8 cellular contexts compared by ENCODE assay signal in genomic region chr2:96556441-96557330, GRCh38. TPM values are rescaled to one million over a fixed set of nuclear protein-coding genes. Genes with fewer than 3 reads are reported as not detected.
DNase-seq lines count a peak whose midpoint lies in the region; ATAC-seq, FAIRE-seq and TF ChIP-seq lines count a peak whose summit lies in the region.

No MANE protein-coding gene starts in this region.

- peak; percentile 90 for DNase-seq in Calu3
- peak; percentile 99 for DNase-seq in PC-3
- DNase-seq in K562 (ENCODE audit: extremely low read depth in 1 of 4, low spot score in 3 of 4): peak in 2 of 4 experiments; percentile 34 to 48
- DNase-seq in retinal pigment epithelial cell (ENCODE audit: low read depth): peak; percentile 55
- DNase-seq in G401 (ENCODE audit: low spot score): no peak
- no peak for DNase-seq in NCI-H2196 (lab: John Stamatoyannopoulos, UW; ENCODE audit: unreplicated experiment)

- 61% methylated on average over 12 of the region's 16 CpGs for WGBS in K562 (ENCODE audit: insufficient coverage, low coverage, missing lambda C conversion rate)

- H3K4me1 ChIP-seq in PC-3 (ENCODE audit: insufficient read depth, low read length) (peaks cover 27% of the 10 kb centered on the region), K562 (replicated peaks in 1 of 2; ENCODE audit: control insufficient read depth in 2 of 2, insufficient read depth in 2 of 2, low read length in 2 of 2) (peaks cover 0 to 21% of the 10 kb centered on the region in 2 experiments; a peak in 3 of 5 replicates)

- H3K9me1 ChIP-seq in K562 (ENCODE audit: control insufficient read depth, insufficient read depth, low read length): no peaks in the 10 kb centered on the region

- H3K9me2 ChIP-seq in PC-3 (replicated peaks; ENCODE audit: low read length): no peaks in the 10 kb centered on the region

- H3K27ac ChIP-seq in PC-3 (ENCODE audit: low read length) (peak overlapping the region; percentile 75), K562 (ENCODE audit: extremely low read depth, low read depth, low read length) (no peak overlapping the region)

- peak overlapping the region; percentile 46 for H3K4me2 ChIP-seq in PC-3 (ENCODE audit: low read length)
- no peak overlapping the region for H3K4me2 ChIP-seq in K562 (ENCODE audit: insufficient read depth, low read length)

- intact Hi-C loops in Calu3 (cut with micrococcal nuclease; ENCODE audit: unreplicated experiment) (loop anchor here (2.0 to 10.0 kb wide), 2 partner anchors 24 to 258 kb away; partner anchors contain the start of gene CNNM3), PC-3 (cut with micrococcal nuclease) (no loop called here), K562 (cut with micrococcal nuclease) (loop anchor here (10.0 kb wide), 1 partner anchor 248 kb away; no protein-coding TSS in a partner anchor)

- H3F3A ChIP-seq in PC-3 (ENCODE audit: low read length, unreplicated experiment): no peaks in the 10 kb centered on the region

- H3K27me3 ChIP-seq in PC-3 (ENCODE audit: low read length) (no peaks in the 10 kb centered on the region), K562 (ENCODE audit: control insufficient read depth in 2 of 2, insufficient read depth in 2 of 2, low read length in 2 of 2) (peaks cover 0 to 21% of the 10 kb centered on the region in 2 experiments; a peak in 2 of 5 replicates)

- peaks cover 31% of the 10 kb centered on the region for H3K36me3 Mint-ChIP-seq in Calu3 (ENCODE audit: insufficient read depth, unreplicated experiment)

- peaks cover 34% of the 10 kb centered on the region for H3K4me1 Mint-ChIP-seq in Calu3 (ENCODE audit: low read depth, unreplicated experiment)

- peaks cover 7% of the 10 kb centered on the region for H3K9me3 Mint-ChIP-seq in Calu3 (ENCODE audit: low read depth, unreplicated experiment)

- in situ Hi-C loops in K562 (cut with MboI) (loop anchor here (25.0 kb wide), 1 partner anchor 406 kb away; no protein-coding TSS in a partner anchor), G401 (cut with HindIII; ENCODE audit: low sequenced_read_pairs) (no loop called here)

- H3K4me3 ChIP-seq in PC-3 (ENCODE audit: low read length) (no peak overlapping the region), K562 (no peak overlapping the region), retinal pigment epithelial cell (ENCODE audit: low read length) (no peak overlapping the region)

- POLR2A ChIA-PET in PC-3 (lab: Charles Lee; ENCODE audit: unreplicated experiment): no interaction called here
- POLR2A ChIA-PET in K562 (lab: Yijun Ruan, JAX): interaction anchor here (1.3 kb wide), 1 partner anchor 10 kb away, joined by 4 read pairs; no protein-coding TSS in a partner anchor

- ATAC-seq in PC-3 (peak; percentile 92), K562 (peak; percentile 63), HG02870 (IDR thresholded peaks at IDR 0.05; ENCODE audit: unreplicated experiment) (no peak), GM18511 (IDR thresholded peaks at IDR 0.05; ENCODE audit: unreplicated experiment) (no peak)

- TF ChIP-seq RAD21 in K562 (CRISPR knock-in tag; conservative IDR thresholded peaks at IDR 0.05 in 1 of 2, IDR thresholded peaks at IDR 0.05 in 1 of 2): no peak

- BruUV-seq in Calu3 (replicated peaks; lab: Mats Ljungman, UMichigan) (no TSS peak), PC-3 (replicated peaks; lab: Mats Ljungman, UMichigan) (no TSS peak), K562 (replicated peaks; lab: Mats Ljungman, UMichigan) (no TSS peak)

- peak overlapping the region; percentile 98 for H3K27ac Mint-ChIP-seq in Calu3 (ENCODE audit: unreplicated experiment)

- H3K27me3 Mint-ChIP-seq in Calu3 (ENCODE audit: unreplicated experiment): no peaks in the 10 kb centered on the region

- CTCF ChIA-PET in Calu3 (lab: Charles Lee) (interaction anchor here (1.0 to 1.2 kb wide), 2 partner anchors 9 to 259 kb away, joined by 3 to 4 read pairs; partner anchors contain the start of gene CNNM3), PC-3 (lab: Charles Lee) (no interaction called here), K562 (lab: Yijun Ruan, JAX; ENCODE audit: low intra/inter-chr PET ratio) (no interaction called here)

- H2AFZ ChIP-seq in PC-3 (ENCODE audit: low read length): peak overlapping the region; percentile 29; the same call in 1 of the 2 replicates
- no peak overlapping the region for H2AFZ ChIP-seq in K562 (ENCODE audit: low read depth, low read length)

- 0 out of 2 replicates have a peak overlapping the region, but pooled peaks have one; percentile 7 for H3K9ac ChIP-seq in PC-3 (ENCODE audit: low read length)
- no peak overlapping the region for H3K9ac ChIP-seq in K562 (ENCODE audit: insufficient read depth in 1 of 2, low read depth in 2 of 2, low read length in 2 of 2)

- no peaks in the 10 kb centered on the region for H4K20me1 ChIP-seq in PC-3 (ENCODE audit: low read length)
- H4K20me1 ChIP-seq in K562 (replicated peaks; ENCODE audit: control insufficient read depth, insufficient read depth, low read length): no peaks in the 10 kb centered on the region

- no peak for TF ChIP-seq POLR2A in K562 (conservative IDR thresholded peaks at IDR 0.05)

- H3K79me2 ChIP-seq in PC-3 (ENCODE audit: low read length): no peaks in the 10 kb centered on the region
- no peaks in the 10 kb centered on the region for H3K79me2 ChIP-seq in K562 (ENCODE audit: control insufficient read depth, insufficient read depth, low read length)

- TF ChIP-seq CTCF in Calu3 (IDR thresholded peaks at IDR 0.05; ENCODE audit: unreplicated experiment): no peak
- no peak for TF ChIP-seq CTCF in PC-3 (conservative IDR thresholded peaks at IDR 0.05; ENCODE audit: low read depth, low read length)
- no peak for TF ChIP-seq CTCF in K562 (IDR thresholded peaks at IDR 0.05 in 2 of 3, conservative IDR thresholded peaks at IDR 0.05 in 1 of 3; ENCODE audit: insufficient read depth in 2 of 3, low read depth in 1 of 3, low read length in 3 of 3)
- no peak for TF ChIP-seq CTCF in retinal pigment epithelial cell (conservative IDR thresholded peaks at IDR 0.05; ENCODE audit: low read depth, low read length)

- H3K36me3 ChIP-seq in PC-3 (ENCODE audit: low read depth, low read length): no peaks in the 10 kb centered on the region
- H3K36me3 ChIP-seq in K562 (ENCODE audit: control insufficient read depth, insufficient read depth, low read length): no peaks in the 10 kb centered on the region

- peak overlapping the region; percentile 62 for H3K4me3 Mint-ChIP-seq in Calu3 (ENCODE audit: low read depth, unreplicated experiment)

- FAIRE-seq in K562 (lab: Jason Lieb, UNC): no peak

- H3K9me3 ChIP-seq in PC-3 (ENCODE audit: low read length) (no peaks in the 10 kb centered on the region), K562 (replicated peaks; ENCODE audit: control insufficient read depth, insufficient read depth, low read depth, low read length) (no peaks in the 10 kb centered on the region)

- no peak for TF ChIP-seq EP300 in K562 (IDR thresholded peaks at IDR 0.05; ENCODE audit: low read length)

TF ChIP-seq in K562, 482 proteins besides CTCF, POLR2A, EP300 and RAD21 (continues in another document):
- peak; percentile 37; the same call in 1 of the 2 replicates for TF ChIP-seq L3MBTL2 (IDR thresholded peaks at IDR 0.05)

RNA-seq across cellular contexts. Expression of gene ARID5A, which starts 20.1 kb away (rescaled TPM):
- 9.3 and 11.7 TPM in 2 replicates for total RNA-seq in Calu3 (2022)
- 6.1 and 8.2 TPM in 2 replicates for total RNA-seq in PC-3 (2014; rRNA removed)
- total RNA-seq in K562 (2011; cell fraction: chromatin; rRNA removed; ENCODE audit: low replicate concordance): 4.9 and 10.9 TPM in 2 replicates
- 7.4 and 9.2 TPM in 2 replicates for total RNA-seq in K562 (2011; cell fraction: nucleolus; rRNA removed)
- total RNA-seq in K562 (2011; cell fraction: nucleoplasm; rRNA removed): 4.5 TPM in 2 replicates
- total RNA-seq in K562 (2014; rRNA removed): 6.5 and 7.1 TPM in 2 replicates
- total RNA-seq in K562 (2014; rRNA removed; fragmentation: Illumina TruSeq; extraction: Trizol): 0.83 and 1.9 TPM in 2 replicates
- 4.1 and 5.1 TPM in 2 replicates for total RNA-seq in K562 (2015; rRNA removed; fragmentation: Illumina TruSeq; extraction: Trizol)
- total RNA-seq in K562 (2021): 11.0 and 12.4 TPM in 2 replicates
- 3.0 and 4.5 TPM in 2 replicates for polyA plus RNA-seq in K562 (2011; rRNA removed)
- 3.0 and 9.9 TPM in 2 replicates for polyA plus RNA-seq in K562 (2011; cell fraction: cytosol; rRNA removed)
- 8.8 and 17.2 TPM in 2 replicates for polyA plus RNA-seq in K562 (2011; cell fraction: nucleus; rRNA removed)
- polyA plus RNA-seq in K562 (2012): 6.1 and 12.4 TPM in 2 replicates
- 3.0 and 6.8 TPM in 2 replicates for polyA plus RNA-seq in K562 (2014; fragmentation: Illumina TruSeq; extraction: Trizol)
- under 1 TPM; 0.14 to 0.17 TPM for polyA plus RNA-seq in K562 (2014; fragmentation: Nextera tagmentation; extraction: Ambion mirVana)
- 8.4 and 12.5 TPM in 2 replicates for polyA plus RNA-seq in K562 (2014; rRNA removed)
- 0.93 and 1.1 TPM in 2 replicates for polyA minus RNA-seq in K562 (2011; rRNA and poly(A)+ RNA removed)
- 2.8 and 6.6 TPM in 2 replicates for polyA minus RNA-seq in K562 (2011; cell fraction: cytosol; rRNA and poly(A)+ RNA removed)
- 3.9 and 5.2 TPM in 2 replicates for polyA minus RNA-seq in K562 (2011; cell fraction: nucleus; rRNA and poly(A)+ RNA removed)
- 7.6 and 8.6 TPM in 2 replicates for total RNA-seq in G401 (2014; rRNA removed; shearing (Covaris generic))

RNA-seq across cellular contexts. Expression of gene NEURL3, which starts 51.5 kb away (rescaled TPM):
- total RNA-seq in Calu3 (2022) (18.5 and 19.7 TPM in 2 replicates), PC-3 (2014; rRNA removed) (0.18 and 0.40 TPM in 2 replicates), K562 (2014; rRNA removed) (not detected in 2 replicates), K562 (2014; rRNA removed; fragmentation: Illumina TruSeq; extraction: Trizol) (not detected in 2 replicates), K562 (2015; rRNA removed; fragmentation: Illumina TruSeq; extraction: Trizol) (not detected in 2 replicates), K562 (2021) (not detected in 2 replicates)
- total RNA-seq in K562 (2011; cell fraction: chromatin; rRNA removed; ENCODE audit: low replicate concordance): not detected in 2 replicates
- total RNA-seq in K562 (2011; cell fraction: nucleolus; rRNA removed): not detected in 2 replicates
- total RNA-seq in K562 (2011; cell fraction: nucleoplasm; rRNA removed): not detected in 2 replicates
- polyA plus RNA-seq in K562 (2011; rRNA removed) (not detected in 2 replicates), K562 (2014; fragmentation: Illumina TruSeq; extraction: Trizol) (not detected in 2 replicates), K562 (2014; fragmentation: Nextera tagmentation; extraction: Ambion mirVana) (not detected), K562 (2014; rRNA removed) (not detected in 2 replicates)
- not detected in 2 replicates for polyA plus RNA-seq in K562 (2011; cell fraction: cytosol; rRNA removed)
- polyA plus RNA-seq in K562 (2011; cell fraction: nucleus; rRNA removed): not detected in 2 replicates
- polyA plus RNA-seq in K562 (2012): not detected in 2 replicates
- polyA minus RNA-seq in K562 (2011; rRNA and poly(A)+ RNA removed): not detected in 2 replicates
- not detected in 2 replicates for polyA minus RNA-seq in K562 (2011; cell fraction: cytosol; rRNA and poly(A)+ RNA removed)
- polyA minus RNA-seq in K562 (2011; cell fraction: nucleus; rRNA and poly(A)+ RNA removed): not detected in 2 replicates
- not detected in 2 replicates for total RNA-seq in G401 (2014; rRNA removed; shearing (Covaris generic))

Comparison
In these comparisons a context has a peak if more than half of its experiments do, and no peak if none do; other contexts are left out.
1. DNase-seq: peak in Calu3 (single experiment), PC-3 (single experiment) and retinal pigment epithelial cell (single experiment); none in G401 (single experiment) and NCI-H2196 (single experiment).
2. ATAC-seq: peak in PC-3 (single experiment) and K562 (single experiment); none in HG02870 (single experiment) and GM18511 (single experiment).
3. RNA of gene NEURL3, which starts 51.5 kb away (total RNA-seq): 18.5 to 19.7 TPM in Calu3; 0.18 to 0.40 TPM in PC-3, not detected in K562 and not detected in G401; every median in the first group is over 10 times any median in the second.